21 cellular contexts compared by ENCODE assay signal in genomic region chr22:21443735-21444421, GRCh38. TPM values are rescaled to one million over a fixed set of nuclear protein-coding genes. Genes with fewer than 3 reads are reported as not detected.
DNase-seq lines count a peak whose midpoint lies in the region; ATAC-seq and TF ChIP-seq lines count a peak whose summit lies in the region.
"Had no signal": no experiment of that assay in that cellular context is flagged by ENCODE, and none has a peak within 500 bp of the region (broad histone marks: within the 10 kb centered on the region; RNA-seq: fewer than 3 reads in every experiment).

No MANE protein-coding gene starts in this region.

- no peak overlapping the region for H3K27ac Mint-ChIP-seq in activated CD4-positive, alpha-beta T cell treated with anti-CD3 and anti-CD28 coated beads, Interleukin-2, amount 10 ng/mL, durations not matched to agents 24 days and 14 days
- H3K27ac Mint-ChIP-seq in chondrocyte (ENCODE audit: unreplicated experiment), result no peak overlapping the region
- H3K27ac Mint-ChIP-seq: activated naive CD4-positive, alpha-beta T cell treated with anti-CD3 and anti-CD28 coated beads for 36 hours; effector memory CD8-positive, alpha-beta T cell had no signal

- TF ChIP-seq EP300 in transverse colon (IDR thresholded peaks at IDR 0.05; ENCODE audit: low read depth), result no peak

- no peaks in the 10 kb centered on the region for H3K4me1 Mint-ChIP-seq in activated CD4-positive, alpha-beta T cell treated with anti-CD3 and anti-CD28 coated beads, Interleukin-2, amount 10 ng/mL, durations not matched to agents 24 days and 14 days
- no peaks in the 10 kb centered on the region for H3K4me1 Mint-ChIP-seq in chondrocyte (ENCODE audit: low read depth)

- H3K4me3 ChIP-seq in right lobe of liver (no peak overlapping the region), spleen (no peak overlapping the region), transverse colon (no peak overlapping the region)
- H3K4me3 ChIP-seq: lung, skin epidermis had no signal

- no peak overlapping the region for H3K4me3 Mint-ChIP-seq in activated CD4-positive, alpha-beta T cell treated with anti-CD3 and anti-CD28 coated beads, Interleukin-2, amount 10 ng/mL, durations not matched to agents 24 days and 14 days
- no peak overlapping the region for H3K4me3 Mint-ChIP-seq in chondrocyte (ENCODE audit: unreplicated experiment)
- H3K4me3 Mint-ChIP-seq: activated naive CD4-positive, alpha-beta T cell treated with anti-CD3 and anti-CD28 coated beads for 36 hours; CD14-positive monocyte; effector memory CD8-positive, alpha-beta T cell had no signal

- no peaks in the 10 kb centered on the region for H3K36me3 Mint-ChIP-seq in activated CD4-positive, alpha-beta T cell treated with anti-CD3 and anti-CD28 coated beads, Interleukin-2, amount 10 ng/mL, durations not matched to agents 24 days and 14 days (ENCODE audit: low read depth)
- H3K36me3 Mint-ChIP-seq in chondrocyte (ENCODE audit: low read depth), result peaks cover 6% of the 10 kb centered on the region

- no peaks in the 10 kb centered on the region for H3K27me3 ChIP-seq in right lobe of liver
- H3K27me3 ChIP-seq in spleen (replicated peaks in 1 of 7), result no peaks in the 10 kb centered on the region
- H3K27me3 ChIP-seq in transverse colon, result no peaks in the 10 kb centered on the region

- peak; percentile 50 for DNase-seq in activated CD4-positive, alpha-beta T cell treated with anti-CD3 and anti-CD28 coated beads, Interleukin-2, amount 10 ng/mL, durations not matched to agents 24 days and 14 days
- DNase-seq in activated CD4-positive, alpha-beta T cell treated with anti-CD3 and anti-CD28 coated beads for 4 hours, result no peak
- DNase-seq in chondrocyte (ENCODE audit: low spot score) (peak; percentile 61), right lobe of liver (peak in 2 of 3 donors; percentile 11 to 44), spleen (peak; percentile 66), transverse colon (no peak), cortex of kidney (lab: John Stamatoyannopoulos, UW) (no peak)
- DNase-seq: 8988T; activated naive CD4-positive, alpha-beta T cell treated with anti-CD3 and anti-CD28 coated beads for 36 hours; DMS53; KG1; NCI-H1105; NCI-H226; SHP77; stimulated activated naive CD4-positive, alpha-beta T cell had no signal

- TF ChIP-seq POLR2A in right lobe of liver (IDR thresholded peaks at IDR 0.05), result no peak
- TF ChIP-seq POLR2A in spleen (IDR thresholded peaks at IDR 0.05), result no peak
- no peak for TF ChIP-seq POLR2A in transverse colon (IDR thresholded peaks at IDR 0.05)

- H3K9me3 ChIP-seq in right lobe of liver (no peaks in the 10 kb centered on the region), spleen (no peaks in the 10 kb centered on the region), transverse colon (no peaks in the 10 kb centered on the region)

- in situ Hi-C loops in transverse colon (cut with MboI; ENCODE audit: low pct_ligation_motif_present in 1 of 4, low pct_unique_long_range_greater_than_20kb in 1 of 4, low sequenced_read_pairs in 3 of 4), result no loop called here

- H3K4me1 ChIP-seq in right lobe of liver, result no peaks in the 10 kb centered on the region
- H3K4me1 ChIP-seq in spleen, result peaks cover 0 to 10% (median 0%) of the 10 kb centered on the region in 6 donors
- no peaks in the 10 kb centered on the region for H3K4me1 ChIP-seq in transverse colon

- H3K27ac ChIP-seq in right lobe of liver, result no peak overlapping the region
- H3K27ac ChIP-seq in spleen, result no peak overlapping the region
- H3K27ac ChIP-seq in transverse colon, result no peak overlapping the region
- H3K27ac ChIP-seq: skin epidermis had no signal

- ATAC-seq in right lobe of liver (no peak), GM19397 (IDR thresholded peaks at IDR 0.05; ENCODE audit: unreplicated experiment) (no peak)
- ATAC-seq: effector memory CD8-positive, alpha-beta T cell; HCT116 had no signal

- WGBS in right lobe of liver (ENCODE audit: insufficient coverage, low coverage, low lambda C conversion rate, missing lambda C conversion rate), result 100% methylated on average over 1 of the region's 16 CpGs
- 86 to 96% (median 94%) methylated on average over 13 to 16 of the region's 16 CpGs for WGBS in spleen, 5 donors
- WGBS in transverse colon (ENCODE audit: low coverage in 1 of 2), 2 donors, result 90 to 100% methylated on average over 1 to 15 of the region's 16 CpGs

- no peak for TF ChIP-seq CTCF in chondrocyte (IDR thresholded peaks at IDR 0.05)
- no peak for TF ChIP-seq CTCF in right lobe of liver (IDR thresholded peaks at IDR 0.05)
- no peak for TF ChIP-seq CTCF in spleen (IDR thresholded peaks at IDR 0.05 in 8 of 11, conservative IDR thresholded peaks at IDR 0.05 in 3 of 11)
- no peak for TF ChIP-seq CTCF in transverse colon (IDR thresholded peaks at IDR 0.05)

- intact Hi-C loops in activated CD4-positive, alpha-beta T cell treated with anti-CD3 and anti-CD28 coated beads, Interleukin-2, amount 10 ng/mL, durations not matched to agents 24 days and 14 days (cut with micrococcal nuclease), result no loop called here
- intact Hi-C loops in right lobe of liver (cut with DNase I), result no loop called here
- intact Hi-C loops in spleen (cut with DNase I; ENCODE audit: low total_unique reads), result no loop called here
- intact Hi-C loops in transverse colon (cut with DNase I; ENCODE audit: low total_unique reads), result no loop called here

- H3K36me3 ChIP-seq in right lobe of liver (peaks cover 0 to 4% (median under 1%) of the 10 kb centered on the region in 4 donors), spleen (peaks cover 0 to 57% (median 30%) of the 10 kb centered on the region in 6 donors), transverse colon (peaks cover 0 to 7% (median 4%) of the 10 kb centered on the region in 4 donors)

- H3K9me3 Mint-ChIP-seq in activated CD4-positive, alpha-beta T cell treated with anti-CD3 and anti-CD28 coated beads, Interleukin-2, amount 10 ng/mL, durations not matched to agents 24 days and 14 days, result no peaks in the 10 kb centered on the region
- H3K9me3 Mint-ChIP-seq in chondrocyte (ENCODE audit: low read depth), result no peaks in the 10 kb centered on the region
- H3K9me3 Mint-ChIP-seq: activated naive CD4-positive, alpha-beta T cell treated with anti-CD3 and anti-CD28 coated beads for 36 hours; CD14-positive monocyte; effector memory CD8-positive, alpha-beta T cell had no signal

- no peaks in the 10 kb centered on the region for H3K27me3 Mint-ChIP-seq in activated CD4-positive, alpha-beta T cell treated with anti-CD3 and anti-CD28 coated beads, Interleukin-2, amount 10 ng/mL, durations not matched to agents 24 days and 14 days
- H3K27me3 Mint-ChIP-seq in chondrocyte (ENCODE audit: low read depth), result no peaks in the 10 kb centered on the region
- H3K27me3 Mint-ChIP-seq: effector memory CD8-positive, alpha-beta T cell had no signal

RNA-seq across cellular contexts. Expression of gene TMEM191C, which starts 23.3 kb away (rescaled TPM):
- total RNA-seq in activated CD4-positive, alpha-beta T cell treated with anti-CD3 and anti-CD28 coated beads, Interleukin-2, amount 10 ng/mL, durations not matched to agents 24 days and 14 days, result 0.50 and 0.54 TPM in 2 replicates
- total RNA-seq in chondrocyte (0.49 to 1.7 TPM (median 1.5 TPM) in 3 replicates), right lobe of liver (1 to 10 TPM in 1 of 6 experiments, under 1 TPM in 5; 0.12 to 1.4 (median 0.66) TPM), spleen (1 to 10 TPM in 6 of 7 donors, under 1 TPM in 1; 0.94 to 3.2 (median 2.3) TPM), transverse colon (10 to 100 TPM in 1 of 4 donors, 1 to 10 TPM in 3; 5.6 to 15.0 (median 6.4) TPM)
- polyA plus RNA-seq in spleen, result 1 to 10 TPM; 4.0 to 6.6 (median 5.8) TPM

RNA-seq across cellular contexts. Expression of gene HIC2, which starts 26.7 kb away (rescaled TPM):
- total RNA-seq in activated CD4-positive, alpha-beta T cell treated with anti-CD3 and anti-CD28 coated beads, Interleukin-2, amount 10 ng/mL, durations not matched to agents 24 days and 14 days, result 5.9 and 6.4 TPM in 2 replicates
- total RNA-seq in chondrocyte (4.3 to 4.9 TPM (median 4.5 TPM) in 3 replicates), right lobe of liver (1 to 10 TPM in 5 of 6 experiments, under 1 TPM in 1; 0.88 to 1.9 (median 1.4) TPM), spleen (1 to 10 TPM; 5.0 to 7.6 (median 6.3) TPM), transverse colon (10 to 100 TPM in 2 of 4 donors, 1 to 10 TPM in 2; 7.2 to 71.4 (median 9.2) TPM)
- polyA plus RNA-seq in spleen, result 1 to 10 TPM in 1 of 3 donors, under 1 TPM in 2; 0.67 to 2.5 (median 0.74) TPM

Comparison
In these comparisons a context has a peak if more than half of its experiments do, and no peak if none do; other contexts are left out.
1. DNase-seq: peak in activated CD4-positive, alpha-beta T cell treated with anti-CD3 and anti-CD28 coated beads, Interleukin-2, amount 10 ng/mL, durations not matched to agents 24 days and 14 days (single experiment), chondrocyte (single experiment), right lobe of liver (2 of 3) and spleen (single experiment); none in activated CD4-positive, alpha-beta T cell treated with anti-CD3 and anti-CD28 coated beads for 4 hours (0 of 2), transverse colon (single experiment) and cortex of kidney (single experiment).